In the genomic region with DNA sequence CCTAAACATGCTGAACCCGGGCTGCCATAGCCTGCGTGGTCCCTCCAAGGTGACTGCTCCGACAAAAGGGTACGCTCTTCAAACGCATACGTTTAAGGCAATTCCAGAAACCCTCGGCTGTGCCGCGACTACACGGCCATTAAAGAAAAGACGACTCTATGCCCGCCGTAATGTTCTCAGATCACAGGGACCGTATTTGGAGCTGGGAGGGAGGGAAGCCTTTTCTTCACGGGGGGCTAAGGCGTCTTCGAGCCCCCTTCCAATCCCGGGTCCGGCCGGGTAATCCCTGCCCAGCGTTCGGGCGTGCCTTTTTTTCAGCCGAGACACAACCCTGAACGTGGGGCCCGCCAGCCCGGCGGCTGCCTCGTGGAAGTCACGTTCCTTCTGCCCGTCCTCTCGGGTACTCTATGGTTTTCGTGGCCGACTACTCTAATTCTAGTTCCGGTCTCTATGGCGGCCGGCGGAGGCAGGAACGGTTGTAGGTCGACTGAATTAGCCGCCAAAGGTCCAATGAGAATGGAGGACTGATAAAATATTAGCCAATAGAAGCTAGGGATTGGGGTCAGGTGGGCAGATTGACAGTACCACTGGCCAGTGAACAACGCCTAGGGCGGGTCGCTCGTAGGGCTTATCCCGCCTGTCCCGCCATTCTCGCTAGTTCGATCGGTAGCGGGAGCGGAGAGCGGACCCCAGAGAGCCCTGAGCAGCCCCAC, we compare ENCODE assay signal across 8 cellular contexts. TPM values are rescaled to one million over a fixed set of nuclear protein-coding genes. Genes with fewer than 3 reads are reported as not detected.
DNase-seq lines count a peak whose midpoint lies in the region; ATAC-seq, FAIRE-seq and TF ChIP-seq lines count a peak whose summit lies in the region.

Gene YBX1 (plus strand): TSS at position 648 of the 713 bp plus-strand sequence. CDS start 148 bp downstream, outside the sequence.

- peaks cover 42% of the 10 kb centered on the region for H3K36me3 ChIP-seq in OCI-LY7 (ENCODE audit: insufficient read depth, low read length)

- H3K9me2 ChIP-seq in OCI-LY7 (ENCODE audit: insufficient read depth, low read length): no peaks in the 10 kb centered on the region

- intact Hi-C loops in OCI-LY7 (cut with micrococcal nuclease; ENCODE audit: unreplicated experiment): loop anchor here (2.0 to 5.0 kb wide), 2 partner anchors 85 to 260 kb away; partner anchors contain the start of genes C1orf50 and P3H1

- peak within 1 kb of the TSS; percentile 63 for H3K27ac ChIP-seq in OCI-LY7 (ENCODE audit: low read depth, low read length, poor library complexity, severe bottlenecking)

- CTCF ChIA-PET in OCI-LY7 (lab: Charles Lee; ENCODE audit: unreplicated experiment): no interaction called here

- peaks cover 39% of the 10 kb centered on the region for H4K20me1 ChIP-seq in OCI-LY7 (ENCODE audit: insufficient read depth, low read length)

- ATAC-seq in GM21526 (IDR thresholded peaks at IDR 0.05; ENCODE audit: low FRiP score, unreplicated experiment): peak; percentile 83

- H3K9me3 ChIP-seq in OCI-LY7 (ENCODE audit: low read length): no peaks in the 10 kb centered on the region

- H3K4me2 ChIP-seq in OCI-LY7 (ENCODE audit: low read length): peak within 1 kb of the TSS; percentile 98

- FAIRE-seq in D721Med (lab: Jason Lieb, UNC): no peak

- H2AFZ ChIP-seq in OCI-LY7 (ENCODE audit: low read length): peak within 1 kb of the TSS; percentile 43; the same call in 1 of the 2 replicates

- TF ChIP-seq CTCF in D721Med (IDR thresholded peaks at IDR 0.05; ENCODE audit: insufficient read depth, missing control alignments) (no peak), OCI-LY7 (conservative IDR thresholded peaks at IDR 0.05; ENCODE audit: low read length) (no peak)

- DNase-seq in D721Med (ENCODE audit: insufficient read length, low spot score): peak; percentile 86
- DNase-seq in HuH-7.5 (ENCODE audit: low spot score): peak; percentile 93
- DNase-seq in OCI-LY7 (ENCODE audit: low spot score): peak; percentile 99
- peak; percentile 91 for DNase-seq in activated T-cell treated with anti-CD3 and anti-CD28 coated beads for 1 hour (ENCODE audit: low read depth)
- DNase-seq in epidermal melanocyte (ENCODE audit: insufficient read length, low spot score): peak; percentile 97
- peak; percentile 96 for DNase-seq in middle frontal gyrus (ENCODE audit: extremely low spot score, low spot score)
- peak; percentile 86 to 89 for DNase-seq in stimulated activated CD8-positive, alpha-beta memory T cell treated with anti-CD3 and anti-CD28 coated beads, Interleukin-2, amount 100 ng/mL, for 48 hours (ENCODE audit: low read depth in 2 of 2)

- peak within 1 kb of the TSS; percentile 84 for H3K4me3 ChIP-seq in OCI-LY7 (ENCODE audit: low read depth, low read length, poor library complexity, severe bottlenecking)

- peaks cover 47% of the 10 kb centered on the region for H3K4me1 ChIP-seq in OCI-LY7 (ENCODE audit: insufficient read depth, low read length, poor library complexity, severe bottlenecking)

- POLR2A ChIA-PET in OCI-LY7 (lab: Charles Lee): interaction anchor here (0.7 to 2.4 kb wide), 9 partner anchors 10 to 225 kb away, joined by 3 to 8 read pairs (median 4); partner anchors contain the start of gene PPIH

- H3K79me2 ChIP-seq in OCI-LY7 (ENCODE audit: insufficient read depth, low read depth, low read length): peaks cover 59% of the 10 kb centered on the region

- BruUV-seq in OCI-LY7 (replicated peaks; lab: Mats Ljungman, UMichigan): no TSS peak

RNA-seq across cellular contexts. Expression of gene YBX1, which starts in this region (rescaled TPM):
- total RNA-seq in OCI-LY7 (2014; rRNA removed; shearing (Covaris generic)): 750 and 887 TPM in 2 replicates
- total RNA-seq in OCI-LY7 (2022): 956 and 965 TPM in 2 replicates

Comparison
In these comparisons a context has a peak if more than half of its experiments do, and no peak if none do; other contexts are left out.
1. Peak in every context shown above with its lines: DNase-seq, ATAC-seq, H3K4me3 ChIP-seq and H3K27ac ChIP-seq.